ENCODE assay signal across 11 cellular contexts in genomic region chr15:57395292-57395691, GRCh38. TPM values are rescaled to one million over a fixed set of nuclear protein-coding genes. Genes with fewer than 3 reads are reported as not detected.
DNase-seq lines count a peak whose midpoint lies in the region; ATAC-seq and TF ChIP-seq lines count a peak whose summit lies in the region.
"Had no signal": no experiment of that assay in that cellular context is flagged by ENCODE, and none has a peak within 500 bp of the region (broad histone marks: within the 10 kb centered on the region; RNA-seq: fewer than 3 reads in every experiment).

No MANE protein-coding gene starts in this region.

- H3K4me3 ChIP-seq in AG09309 (ENCODE audit: control insufficient read depth, low read depth, low read length) (no peak overlapping the region), astrocyte of the cerebellum (ENCODE audit: low read depth, low read length) (no peak overlapping the region)
- H3K4me3 ChIP-seq: upper lobe of left lung had no signal

- no peak overlapping the region for H3K27ac Mint-ChIP-seq in T-helper 17 cell

- TF ChIP-seq CTCF in AG09309 (IDR thresholded peaks at IDR 0.05; ENCODE audit: control insufficient read depth, insufficient read depth, low read depth, low read length, missing control alignments), result no peak
- no peak for TF ChIP-seq CTCF in astrocyte of the cerebellum (IDR thresholded peaks at IDR 0.05; ENCODE audit: low read depth, low read length, missing control alignments)

- no peaks in the 10 kb centered on the region for H3K36me3 Mint-ChIP-seq in T-helper 17 cell (ENCODE audit: low read depth)

- in situ Hi-C loops in astrocyte of the cerebellum (cut with HindIII; ENCODE audit: low sequenced_read_pairs), result no loop called here

- H3K4me1 Mint-ChIP-seq in T-helper 17 cell, result no peaks in the 10 kb centered on the region

- ATAC-seq in HG03108 (IDR thresholded peaks at IDR 0.05; ENCODE audit: unreplicated experiment), result peak; percentile 77
- ATAC-seq in T-helper 17 cell, result no peak
- no peak for ATAC-seq in HG02970 (IDR thresholded peaks at IDR 0.05; ENCODE audit: low FRiP score, unreplicated experiment)
- ATAC-seq in GM18909 (IDR thresholded peaks at IDR 0.05; ENCODE audit: poor library complexity, unreplicated experiment), result no peak
- ATAC-seq: left colon had no signal

- H3K4me3 Mint-ChIP-seq in T-helper 17 cell, result no peak overlapping the region

- DNase-seq in AG09309 (ENCODE audit: low read depth) (peak; percentile 56), astrocyte of the cerebellum (ENCODE audit: low read depth) (peak; percentile 73), kidney glomerular epithelial cell (lab: John Stamatoyannopoulos, UW) (peak; percentile 96), HuH-7 (ENCODE audit: low spot score) (no peak), T-helper 17 cell (no peak)
- DNase-seq: COR-L47, left colon, upper lobe of left lung had no signal

- H3K27me3 Mint-ChIP-seq in T-helper 17 cell, result peaks cover 16% of the 10 kb centered on the region

- H3K9me3 ChIP-seq in T-helper 17 cell (ENCODE audit: control insufficient read depth, low read length, poor library complexity, severe bottlenecking), result no peaks in the 10 kb centered on the region
- H3K9me3 ChIP-seq: upper lobe of left lung had no signal

RNA-seq across cellular contexts. Expression of gene CGNL1, which starts 19.0 kb away (rescaled TPM):
- total RNA-seq in T-helper 17 cell, result not detected

Comparison
In these comparisons a context has a peak if more than half of its experiments do, and no peak if none do; other contexts are left out.
1. DNase-seq: peak in AG09309 (single experiment), astrocyte of the cerebellum (single experiment) and kidney glomerular epithelial cell (single experiment); none in HuH-7 (single experiment) and T-helper 17 cell (0 of 3).